In the genomic region with DNA sequence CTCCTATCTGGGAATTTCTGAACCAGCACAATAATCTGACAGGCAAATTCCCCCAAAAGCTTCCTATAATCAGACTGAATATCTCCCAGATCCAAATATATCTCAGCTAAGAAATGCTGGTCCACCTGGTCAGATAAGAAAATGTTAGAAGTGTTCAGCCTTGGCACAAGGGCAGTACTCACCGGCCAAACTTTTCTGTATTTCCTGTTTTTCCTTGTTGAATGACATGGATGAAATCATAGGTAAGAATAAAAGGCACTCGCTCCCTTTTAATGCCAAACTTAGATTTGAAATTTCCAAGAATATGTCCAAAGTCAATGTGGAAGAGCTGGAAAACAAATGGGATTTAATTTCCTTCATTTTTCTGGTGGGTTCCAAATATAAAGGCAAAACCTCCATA, we compare ENCODE assay signal across 36 cellular contexts.
"Had no signal": no experiment of that assay in that cellular context is flagged by ENCODE, and none has a peak within 500 bp of the region (broad histone marks: within the 10 kb centered on the region; RNA-seq: fewer than 3 reads in every experiment).

No MANE protein-coding gene starts in this region.

- DNase-seq: Karpas-422, Kasumi-1, MG63, MM.1S, MV-4-11, NCI-H1048, NCI-H1092, NCI-H1092 treated with DMSO at 0.1 percent for 48 hours, NCI-H1105, NCI-H1105 treated with DMSO at 0.1 percent for 48 hours, NCI-H1417, NCI-H1417 treated with DMSO at 0.1 percent for 48 hours, NCI-H1436, NCI-H1436 treated with DMSO at 0.1 percent for 48 hours, NCI-H146, NCI-H1694, NCI-H1694 treated with DMSO at 0.1 percent for 48 hours, NCI-H187, NCI-H187 treated with DMSO at 0.1 percent for 48 hours, NCI-H1930, NCI-H2029, NCI-H2029 treated with DMSO at 0.1 percent for 48 hours, NCI-H2081, NCI-H2081 treated with DMSO at 0.1 percent for 48 hours, NCI-H2107, NCI-H2171, NCI-H2171 treated with DMSO at 0.1 percent for 48 hours, NCI-H2227 treated with DMSO at 0.1 percent for 48 hours, NCI-H226, NCI-H345, NCI-H446, NCI-H446 treated with DMSO at 0.1 percent for 48 hours, NCI-H510A, NCI-H510A treated with DMSO at 0.1 percent for 48 hours, NCI-H524 had no signal

- H3K27me3 ChIP-seq: MG63 had no signal

- H3K9me3 ChIP-seq: MG63 had no signal

- H3K4me3 ChIP-seq: MG63 had no signal

- H3K27ac ChIP-seq: KMS-11 had no signal
